ENCODE assay signal across 24 cellular contexts in the genomic region with DNA sequence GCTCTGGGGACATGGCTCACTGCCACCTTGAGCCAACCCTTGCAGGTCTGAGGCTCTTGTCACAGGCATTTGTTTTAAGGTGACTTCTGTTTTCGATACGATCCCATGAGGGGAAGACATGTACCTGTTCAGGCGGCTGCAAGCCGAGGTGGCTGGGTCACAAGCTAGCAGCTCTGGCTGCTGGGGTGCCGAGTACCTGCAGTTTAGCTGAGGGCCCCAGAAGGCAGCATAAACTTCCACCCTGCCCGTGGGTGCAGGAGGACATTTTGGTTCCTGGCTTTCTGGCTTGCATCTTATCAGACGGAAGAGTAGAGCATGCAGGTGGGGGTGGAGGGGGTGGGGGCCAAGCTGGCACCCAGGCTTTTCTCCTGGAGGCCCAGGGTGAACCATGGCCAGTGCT.
"Had no signal": no experiment of that assay in that cellular context is flagged by ENCODE, and none has a peak within 500 bp of the region (broad histone marks: within the 10 kb centered on the region; RNA-seq: fewer than 3 reads in every experiment).

No MANE protein-coding gene starts in this region.

- H3K36me3 ChIP-seq: MG63 had no signal

- H3K27me3 ChIP-seq: ascending aorta, MG63 had no signal

- H3K4me1 ChIP-seq: ascending aorta had no signal

- H3K4me1 Mint-ChIP-seq: activated CD4-positive, alpha-beta T cell treated with anti-CD3 and anti-CD28 coated beads, Interleukin-2, amount 10 ng/mL, durations not matched to agents 24 days and 14 days; activated naive CD4-positive, alpha-beta T cell treated with anti-CD3 and anti-CD28 coated beads, Interleukin-2, amount 50 U/mL, for 24 hours; activated naive CD8-positive, alpha-beta T cell treated with anti-CD3 and anti-CD28 coated beads, Interleukin-2, amount 50 U/mL, for 24 hours; brain; T-cell had no signal

- H3K4me3 Mint-ChIP-seq: activated B cell treated with CpG ODN at 0.5 μM for 24 hours; activated CD4-positive, alpha-beta T cell treated with anti-CD3 and anti-CD28 coated beads, Interleukin-2, amount 10 ng/mL, durations not matched to agents 24 days and 14 days; activated naive CD4-positive, alpha-beta T cell treated with anti-CD3 and anti-CD28 coated beads, Interleukin-2, amount 50 U/mL, for 24 hours; activated naive CD8-positive, alpha-beta T cell treated with anti-CD3 and anti-CD28 coated beads, Interleukin-2, amount 50 U/mL, for 24 hours; activated T-cell treated with anti-CD3 and anti-CD28 coated beads, Interleukin-2, amount 50 U/mL, for 72 hours; brain; T-cell had no signal

- H3K27ac Mint-ChIP-seq: activated B cell treated with CpG ODN at 0.5 μM for 24 hours; activated CD4-positive, alpha-beta T cell treated with anti-CD3 and anti-CD28 coated beads, Interleukin-2, amount 10 ng/mL, durations not matched to agents 24 days and 14 days; activated naive CD4-positive, alpha-beta T cell treated with anti-CD3 and anti-CD28 coated beads, Interleukin-2, amount 50 U/mL, for 24 hours; activated naive CD8-positive, alpha-beta T cell treated with anti-CD3 and anti-CD28 coated beads, Interleukin-2, amount 50 U/mL, for 24 hours; activated T-cell treated with anti-CD3 and anti-CD28 coated beads, Interleukin-2, amount 50 U/mL, for 72 hours had no signal

- H3K4me3 ChIP-seq: ascending aorta, MG63 had no signal

- H3K27me3 Mint-ChIP-seq: activated B cell treated with CpG ODN at 0.5 μM for 24 hours; activated CD4-positive, alpha-beta T cell treated with anti-CD3 and anti-CD28 coated beads, Interleukin-2, amount 10 ng/mL, durations not matched to agents 24 days and 14 days; activated naive CD4-positive, alpha-beta T cell treated with anti-CD3 and anti-CD28 coated beads, Interleukin-2, amount 50 U/mL, for 24 hours; activated naive CD8-positive, alpha-beta T cell treated with anti-CD3 and anti-CD28 coated beads, Interleukin-2, amount 50 U/mL, for 24 hours; brain; T-cell had no signal

- DNase-seq: activated B cell treated with CpG ODN at 0.5 μM for 24 hours; activated CD4-positive, alpha-beta T cell treated with anti-CD3 and anti-CD28 coated beads for 1 hour; activated CD4-positive, alpha-beta T cell treated with anti-CD3 and anti-CD28 coated beads, Interleukin-2, amount 10 ng/mL, durations not matched to agents 24 days and 14 days; activated CD4-positive, alpha-beta T cell treated with anti-CD3 and anti-CD28 coated beads, Interleukin-2, amount 50 U/mL, for 48 hours; activated naive CD8-positive, alpha-beta T cell treated with anti-CD3 and anti-CD28 coated beads, Interleukin-2, amount 50 U/mL, for 24 hours; activated T-cell treated with anti-CD3 and anti-CD28 coated beads, Interleukin-2, amount 50 U/mL, for 72 hours; amniotic stem cell; MG63; MV-4-11; NCI-H1092 treated with DMSO at 0.1 percent for 48 hours; NCI-H1436; NCI-H1694 treated with DMSO at 0.1 percent for 48 hours; NCI-H2029 treated with DMSO at 0.1 percent for 48 hours; NCI-H345; NCI-H510A; NCI-H526 treated with DMSO at 0.1 percent for 48 hours; NCI-H82; SIG-M5; T-cell; T-helper 2 cell; T1000 had no signal

- H3K9me3 ChIP-seq: ascending aorta, MG63 had no signal

- H3K27ac ChIP-seq: ascending aorta had no signal

- H3K9me3 Mint-ChIP-seq: activated B cell treated with CpG ODN at 0.5 μM for 24 hours; activated CD4-positive, alpha-beta T cell treated with anti-CD3 and anti-CD28 coated beads, Interleukin-2, amount 10 ng/mL, durations not matched to agents 24 days and 14 days; activated naive CD4-positive, alpha-beta T cell treated with anti-CD3 and anti-CD28 coated beads, Interleukin-2, amount 50 U/mL, for 24 hours; activated naive CD8-positive, alpha-beta T cell treated with anti-CD3 and anti-CD28 coated beads, Interleukin-2, amount 50 U/mL, for 24 hours; activated T-cell treated with anti-CD3 and anti-CD28 coated beads, Interleukin-2, amount 50 U/mL, for 72 hours; brain; T-cell had no signal
